ENCODE assay signal across 1 cellular context in genomic region chr7:131513245-131514061, GRCh38.
A peak's percentile ranks its signal among the peaks of the same experiment; 100 is the strongest.
TF ChIP-seq lines count a peak whose summit lies in the region.

No MANE protein-coding gene starts in this region.

TF ChIP-seq in H1, 55 proteins besides CTCF, POLR2A, EP300 and RAD21:
- TF ChIP-seq TCF12 (IDR thresholded peaks at IDR 0.05; ENCODE audit: low read depth, low read length) (no peak), BACH1 (IDR thresholded peaks at IDR 0.05; ENCODE audit: low read length) (no peak), GTF2F1 (IDR thresholded peaks at IDR 0.05; ENCODE audit: borderline replicate concordance, low read depth, low read length) (no peak), JUN (IDR thresholded peaks at IDR 0.05; ENCODE audit: low read depth, low read length) (peak; percentile 65; the same call in 1 of the 2 replicates), NRF1 (IDR thresholded peaks at IDR 0.05; ENCODE audit: low read depth, low read length) (no peak), HDAC2 (IDR thresholded peaks at IDR 0.05; ENCODE audit: borderline replicate concordance in 1 of 2, low read depth in 2 of 2, low read length in 2 of 2) (no peak), SIX5 (IDR thresholded peaks at IDR 0.05; ENCODE audit: low read depth, low read length) (no peak), TEAD4 (IDR thresholded peaks at IDR 0.05; ENCODE audit: low read depth, low read length) (peak; percentile 97), SP4 (IDR thresholded peaks at IDR 0.05; ENCODE audit: low read length) (no peak), ATF3 (IDR thresholded peaks at IDR 0.05; ENCODE audit: insufficient read depth, low read depth, low read length) (no peak), RNF2 (IDR thresholded peaks at IDR 0.05; ENCODE audit: borderline replicate concordance, low read depth, low read length, missing control alignments, poor library complexity, severe bottlenecking) (no peak), GABPA (IDR thresholded peaks at IDR 0.05; ENCODE audit: borderline replicate concordance, insufficient read depth, low read length) (no peak), HDAC6 (IDR thresholded peaks at IDR 0.05; ENCODE audit: low read depth, low read length) (no peak), MAX (IDR thresholded peaks at IDR 0.05) (peak; percentile 68; the same call in 1 of the 2 replicates), ATF2 (IDR thresholded peaks at IDR 0.05; ENCODE audit: low read length) (peak; percentile 98), USF2 (IDR thresholded peaks at IDR 0.05; ENCODE audit: low read length) (no peak), CTBP2 (IDR thresholded peaks at IDR 0.05; ENCODE audit: borderline replicate concordance, insufficient read depth, insufficient read length, low read length) (peak; percentile 63), SAP30 (IDR thresholded peaks at IDR 0.05; ENCODE audit: insufficient read depth, insufficient replicate concordance, low read length) (no peak), JUND (IDR thresholded peaks at IDR 0.05; ENCODE audit: low read length) (peak; percentile 92), SRF (IDR thresholded peaks at IDR 0.05; ENCODE audit: low read depth, low read length) (no peak), RXRA (IDR thresholded peaks at IDR 0.05; ENCODE audit: insufficient read depth, low read depth, low read length) (no peak), KDM1A (IDR thresholded peaks at IDR 0.05; ENCODE audit: borderline replicate concordance, low read length) (no peak), YY1 (IDR thresholded peaks at IDR 0.05; ENCODE audit: low read depth, low read length) (peak; percentile 64; the same call in 1 of the 2 replicates), RFX5 (IDR thresholded peaks at IDR 0.05; ENCODE audit: borderline replicate concordance, low read depth, low read length) (no peak), SP1 (IDR thresholded peaks at IDR 0.05; ENCODE audit: low read depth, low read length) (no peak), PHF8 (conservative IDR thresholded peaks at IDR 0.05; ENCODE audit: low read depth, low read length) (no peak), POU5F1 (IDR thresholded peaks at IDR 0.05; ENCODE audit: low read depth, low read length) (no peak), TBP (IDR thresholded peaks at IDR 0.05; ENCODE audit: low read depth, low read length) (no peak), CHD2 (IDR thresholded peaks at IDR 0.05; ENCODE audit: low read length) (no peak), MAFK (IDR thresholded peaks at IDR 0.05; ENCODE audit: low read depth, low read length) (no peak), RBBP5 (IDR thresholded peaks at IDR 0.05; ENCODE audit: borderline replicate concordance, low read depth, low read length) (no peak), ASH2L (IDR thresholded peaks at IDR 0.05; ENCODE audit: low read length) (no peak), POLR2AphosphoS5 (IDR thresholded peaks at IDR 0.05; ENCODE audit: low read depth, low read length) (peak; percentile 92), KDM4A (IDR thresholded peaks at IDR 0.05; ENCODE audit: low read depth, low read length, severe bottlenecking) (no peak), E2F6 (IDR thresholded peaks at IDR 0.05) (no peak), NANOG (IDR thresholded peaks at IDR 0.05; ENCODE audit: insufficient read depth, low read depth, low read length, poor library complexity, severe bottlenecking) (peak; percentile 39), CBX5 (IDR thresholded peaks at IDR 0.05; ENCODE audit: low read depth, low read length) (no peak), SP2 (IDR thresholded peaks at IDR 0.05; ENCODE audit: low read length) (no peak), CREB1 (IDR thresholded peaks at IDR 0.05) (peak; percentile 82), KDM5A (IDR thresholded peaks at IDR 0.05; ENCODE audit: low read length) (no peak), EZH2 (IDR thresholded peaks at IDR 0.05; ENCODE audit: low read depth, low read length, severe bottlenecking) (no peak), CHD1 (IDR thresholded peaks at IDR 0.05; ENCODE audit: low read depth, low read length) (no peak), TAF7 (optimal IDR thresholded peaks at IDR 0.05; ENCODE audit: borderline replicate concordance, low read depth, low read length) (no peak), EGR1 (IDR thresholded peaks at IDR 0.05; ENCODE audit: borderline replicate concordance, low read depth, low read length) (no peak), SIRT6 (IDR thresholded peaks at IDR 0.05; ENCODE audit: low read length) (no peak), BCL11A (IDR thresholded peaks at IDR 0.05; ENCODE audit: low read depth in 2 of 2, low read length in 2 of 2) (no peak), ZNF274 (IDR thresholded peaks at IDR 0.05; ENCODE audit: borderline replicate concordance, extremely low read depth, low read length) (no peak), CEBPB (IDR thresholded peaks at IDR 0.05; ENCODE audit: low read depth, low read length) (0 out of 2 replicates have a peak, but pooled peaks have one; percentile 28), FOSL1 (IDR thresholded peaks at IDR 0.05; ENCODE audit: insufficient read depth, low read depth, low read length) (no peak), CBX8 (IDR thresholded peaks at IDR 0.05; ENCODE audit: borderline replicate concordance, low read depth, low read length) (no peak), TAF1 (IDR thresholded peaks at IDR 0.05; ENCODE audit: low read depth, low read length) (no peak), SUZ12 (IDR thresholded peaks at IDR 0.05; ENCODE audit: low read length) (no peak), BRCA1 (IDR thresholded peaks at IDR 0.05; ENCODE audit: low read depth, low read length) (no peak), SIN3A (conservative IDR thresholded peaks at IDR 0.05 in 1 of 2, IDR thresholded peaks at IDR 0.05 in 1 of 2; ENCODE audit: low read depth in 1 of 2, low read length in 2 of 2) (peak in 1 of 2 experiments; percentile 45; a peak in 1 of 4 replicates), CHD7 (IDR thresholded peaks at IDR 0.05; ENCODE audit: insufficient replicate concordance, low read length) (no peak)
